9 cellular contexts compared by ENCODE assay signal in the genomic region with DNA sequence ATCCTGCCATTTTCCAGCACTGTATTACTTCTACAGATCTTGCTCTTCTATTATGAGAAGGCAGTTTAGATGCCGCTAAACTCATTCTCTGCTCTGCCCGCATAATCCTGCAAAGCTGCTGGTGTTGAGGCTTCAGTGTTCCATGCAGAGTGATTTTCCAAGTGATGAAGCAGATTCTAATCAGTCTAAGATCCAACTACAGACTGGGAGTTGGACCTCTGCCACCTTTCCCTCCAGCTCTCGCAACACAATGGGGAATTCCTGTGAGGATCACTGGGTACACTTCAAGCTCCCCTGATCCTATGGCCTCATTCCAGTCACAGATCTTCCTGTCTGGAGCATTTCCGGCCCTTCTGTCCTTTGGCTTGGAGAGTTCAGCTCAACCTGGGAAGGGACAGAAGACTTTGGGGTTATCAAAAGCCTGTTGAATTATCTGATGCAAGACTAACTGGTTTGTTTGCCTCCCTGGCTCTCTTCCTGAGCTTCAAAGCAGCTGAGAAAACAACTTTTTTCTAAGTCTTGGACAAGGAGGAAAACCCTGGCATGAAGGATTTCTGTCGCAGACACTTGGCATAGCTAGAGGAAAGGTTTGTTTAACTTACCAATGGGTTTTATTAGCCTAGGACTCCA.
DNase-seq lines count a peak whose midpoint lies in the region; ATAC-seq, FAIRE-seq and TF ChIP-seq lines count a peak whose summit lies in the region.
"Had no signal": no experiment of that assay in that cellular context is flagged by ENCODE, and none has a peak within 500 bp of the region (broad histone marks: within the 10 kb centered on the region; RNA-seq: fewer than 3 reads in every experiment).

No MANE protein-coding gene starts in this region.

- peak overlapping the region; percentile 30 for H3K4me2 ChIP-seq in GM23248 (ENCODE audit: unreplicated experiment)
- peak overlapping the region; percentile 49 for H3K4me2 ChIP-seq in SK-N-SH

- no peaks in the 10 kb centered on the region for H3K36me3 ChIP-seq in GM23248 (ENCODE audit: low read depth)
- H3K36me3 ChIP-seq in SK-N-SH (replicated peaks in 1 of 2; ENCODE audit: control insufficient read depth in 1 of 2, insufficient read depth in 2 of 2, low read length in 1 of 2), result no peaks in the 10 kb centered on the region
- H3K36me3 ChIP-seq in small intestine (ENCODE audit: control insufficient read depth in 2 of 2, insufficient read depth in 2 of 2, low read length in 2 of 2), result no peaks in the 10 kb centered on the region

- H3K4me3 ChIP-seq in GM23248, result no peak overlapping the region; the same call in 1 of the 2 replicates
- H3K4me3 ChIP-seq in SK-N-SH (ENCODE audit: low read depth in 2 of 2, low read length in 1 of 2), result no peak overlapping the region
- no peak overlapping the region for H3K4me3 ChIP-seq in small intestine (ENCODE audit: low read depth in 1 of 2, low read length in 2 of 2)

- no peaks in the 10 kb centered on the region for H3K79me2 ChIP-seq in GM23248 (ENCODE audit: insufficient read depth)
- H3K79me2 ChIP-seq in SK-N-SH (ENCODE audit: insufficient read depth), result no peaks in the 10 kb centered on the region

- FAIRE-seq in small intestine (lab: Jason Lieb, UNC), result no peak
- FAIRE-seq: frontal cortex had no signal

- in situ Hi-C loops in GM23248 (cut with MboI), result no loop called here

- intact Hi-C loops in activated T-helper 1 cell treated with anti-CD3 and anti-CD28 coated beads, Interleukin-12 subunit alpha, Interleukin-12 subunit beta, Interleukin-2, Interleukin-4 antibody, amounts not matched to agents 30 ng/mL and 10 ng/mL and 1 ng/mL, durations not matched to agents 14 hours and 24 hours and 36 hours (cut with micrococcal nuclease), result no loop called here

- no peaks in the 10 kb centered on the region for H3K27me3 ChIP-seq in GM23248 (replicated peaks; ENCODE audit: insufficient read depth)
- H3K27me3 ChIP-seq in SK-N-SH (ENCODE audit: insufficient read depth), result no peaks in the 10 kb centered on the region
- no peaks in the 10 kb centered on the region for H3K27me3 ChIP-seq in small intestine (ENCODE audit: control insufficient read depth in 2 of 2, insufficient read depth in 2 of 2, low read length in 2 of 2)

- no peaks in the 10 kb centered on the region for H3K9me2 ChIP-seq in GM23248 (ENCODE audit: insufficient read depth)
- no peaks in the 10 kb centered on the region for H3K9me2 ChIP-seq in SK-N-SH

- POLR2A ChIA-PET in SK-N-SH (lab: Yijun Ruan, JAX), result no interaction called here

- H3K4me1 ChIP-seq in GM23248 (ENCODE audit: insufficient read depth), result peaks cover 26% of the 10 kb centered on the region
- H3K4me1 ChIP-seq in SK-N-SH (ENCODE audit: control insufficient read depth in 1 of 2, insufficient read depth in 2 of 2, low read depth in 1 of 2, low read length in 1 of 2), result peaks cover 4 to 10% of the 10 kb centered on the region in 2 experiments; a peak in 3 of 4 replicates
- peaks cover 3 to 9% of the 10 kb centered on the region in 2 donors for H3K4me1 ChIP-seq in small intestine (ENCODE audit: control insufficient read depth in 2 of 2, insufficient read depth in 1 of 2, low read depth in 1 of 2, low read length in 1 of 2)

- H3K27ac Mint-ChIP-seq in activated T-helper 1 cell treated with anti-CD3 and anti-CD28 coated beads, Interleukin-12 subunit alpha, Interleukin-12 subunit beta, Interleukin-2, Interleukin-4 antibody, amounts not matched to agents 30 ng/mL and 10 ng/mL and 1 ng/mL, durations not matched to agents 14 hours and 24 hours and 36 hours, result no peak overlapping the region

- TF ChIP-seq EP300 in SK-N-SH (IDR thresholded peaks at IDR 0.05; ENCODE audit: borderline replicate concordance in 1 of 2, low read depth in 1 of 2, low read length in 1 of 2), result peak in 1 of 2 experiments; percentile 67; a peak in 1 of 4 replicates

- CTCF ChIA-PET in SK-N-SH (lab: Yijun Ruan, JAX), result interaction anchor here (1.1 kb wide), 1 partner anchor 30 kb away, joined by 3 read pairs; no protein-coding TSS in a partner anchor

- peaks cover 2% of the 10 kb centered on the region for H3K9me3 Mint-ChIP-seq in activated T-helper 1 cell treated with anti-CD3 and anti-CD28 coated beads, Interleukin-12 subunit alpha, Interleukin-12 subunit beta, Interleukin-2, Interleukin-4 antibody, amounts not matched to agents 30 ng/mL and 10 ng/mL and 1 ng/mL, durations not matched to agents 14 hours and 24 hours and 36 hours

- TF ChIP-seq CTCF in SK-N-SH (IDR thresholded peaks at IDR 0.05), result no peak

- TF ChIP-seq RAD21 in SK-N-SH (IDR thresholded peaks at IDR 0.05; ENCODE audit: low read length), result no peak

- 13 to 14% methylated on average over 5 of the region's 5 CpGs for WGBS in GM23248 (ENCODE audit: low coverage in 1 of 2, low lambda C conversion rate in 2 of 2, missing lambda C conversion rate in 2 of 2), 2 experiments
- 36% methylated on average over 5 of the region's 5 CpGs for WGBS in SK-N-SH (ENCODE audit: low lambda C conversion rate)
- WGBS in small intestine, 3 donors, result 29 to 41% (median 40%) methylated on average over 5 of the region's 5 CpGs

- DNase-seq in GM23248 (peak; percentile 67), SK-N-SH (peak; percentile 9), hepatic stellate cell (ENCODE audit: low spot score) (peak; percentile 38), small intestine (peak; percentile 41)
- no peak for DNase-seq in activated T-helper 1 cell treated with anti-CD3 and anti-CD28 coated beads, Interleukin-12 subunit alpha, Interleukin-12 subunit beta, Interleukin-2, Interleukin-4 antibody, amounts not matched to agents 30 ng/mL and 10 ng/mL and 1 ng/mL, durations not matched to agents 14 hours and 24 hours and 36 hours (ENCODE audit: low spot score)
- DNase-seq in NK-92 treated with Interleukin-12 subunit alpha and Interleukin-12 subunit beta, amount 100 ng/mL, for 24 hours (lab: John Stamatoyannopoulos, UW), result no peak

- H3K27me3 Mint-ChIP-seq in activated T-helper 1 cell treated with anti-CD3 and anti-CD28 coated beads, Interleukin-12 subunit alpha, Interleukin-12 subunit beta, Interleukin-2, Interleukin-4 antibody, amounts not matched to agents 30 ng/mL and 10 ng/mL and 1 ng/mL, durations not matched to agents 14 hours and 24 hours and 36 hours (ENCODE audit: insufficient read depth), result no peaks in the 10 kb centered on the region

- H3K4me1 Mint-ChIP-seq in activated T-helper 1 cell treated with anti-CD3 and anti-CD28 coated beads, Interleukin-12 subunit alpha, Interleukin-12 subunit beta, Interleukin-2, Interleukin-4 antibody, amounts not matched to agents 30 ng/mL and 10 ng/mL and 1 ng/mL, durations not matched to agents 14 hours and 24 hours and 36 hours (ENCODE audit: low read depth), result no peaks in the 10 kb centered on the region

- H3K9me3 ChIP-seq in GM23248 (ENCODE audit: low read depth) (no peaks in the 10 kb centered on the region), SK-N-SH (no peaks in the 10 kb centered on the region), small intestine (ENCODE audit: control insufficient read depth, low read depth) (no peaks in the 10 kb centered on the region)

- no peaks in the 10 kb centered on the region for H3K36me3 Mint-ChIP-seq in activated T-helper 1 cell treated with anti-CD3 and anti-CD28 coated beads, Interleukin-12 subunit alpha, Interleukin-12 subunit beta, Interleukin-2, Interleukin-4 antibody, amounts not matched to agents 30 ng/mL and 10 ng/mL and 1 ng/mL, durations not matched to agents 14 hours and 24 hours and 36 hours (ENCODE audit: low read depth)

- ATAC-seq in HG02870 (IDR thresholded peaks at IDR 0.05; ENCODE audit: unreplicated experiment) (no peak), HG02588 (IDR thresholded peaks at IDR 0.05; ENCODE audit: unreplicated experiment) (no peak)

- H3K9ac ChIP-seq in GM23248, result 0 out of 2 replicates have a peak overlapping the region, but pooled peaks have one; percentile 6
- H3K9ac ChIP-seq in SK-N-SH, result peak overlapping the region; percentile 24; the same call in 1 of the 2 replicates

- H3K27ac ChIP-seq in GM23248 (peak overlapping the region; percentile 49), SK-N-SH (ENCODE audit: low read depth in 2 of 2, low read length in 1 of 2) (peak overlapping the region; percentile 85 to 91), small intestine (ENCODE audit: low read depth in 1 of 2, low read length in 1 of 2) (peak overlapping the region; percentile 1 to 79)

- H3F3A ChIP-seq in GM23248 (ENCODE audit: insufficient read depth) (peaks cover 17% of the 10 kb centered on the region), SK-N-SH (replicated peaks; ENCODE audit: insufficient read depth) (peaks cover 35% of the 10 kb centered on the region)

- H4K20me1 ChIP-seq in GM23248 (ENCODE audit: insufficient read depth), result no peaks in the 10 kb centered on the region
- H4K20me1 ChIP-seq in SK-N-SH (ENCODE audit: insufficient read depth), result no peaks in the 10 kb centered on the region

- H2AFZ ChIP-seq in GM23248 (peak overlapping the region; percentile 68), SK-N-SH (ENCODE audit: low read depth) (peak overlapping the region; percentile 52)

- no peak overlapping the region for H3K4me3 Mint-ChIP-seq in activated T-helper 1 cell treated with anti-CD3 and anti-CD28 coated beads, Interleukin-12 subunit alpha, Interleukin-12 subunit beta, Interleukin-2, Interleukin-4 antibody, amounts not matched to agents 30 ng/mL and 10 ng/mL and 1 ng/mL, durations not matched to agents 14 hours and 24 hours and 36 hours

TF ChIP-seq in SK-N-SH, 30 proteins besides CTCF, POLR2A, EP300 and RAD21 (continues in another document):
- TF ChIP-seq SIN3A (IDR thresholded peaks at IDR 0.05; ENCODE audit: borderline replicate concordance, low read depth, low read length) (no peak), YY1 (IDR thresholded peaks at IDR 0.05; ENCODE audit: low read depth) (no peak), TCF12 (IDR thresholded peaks at IDR 0.05) (peak; percentile 71), GATA2 (CRISPR knock-in tag; IDR thresholded peaks at IDR 0.05) (no peak), RCOR1 (IDR thresholded peaks at IDR 0.05; ENCODE audit: low read length) (no peak), EZH2phosphoT487 (IDR thresholded peaks at IDR 0.05; ENCODE audit: borderline replicate concordance, low read depth) (no peak)
- TF ChIP-seq, protein P1, sequence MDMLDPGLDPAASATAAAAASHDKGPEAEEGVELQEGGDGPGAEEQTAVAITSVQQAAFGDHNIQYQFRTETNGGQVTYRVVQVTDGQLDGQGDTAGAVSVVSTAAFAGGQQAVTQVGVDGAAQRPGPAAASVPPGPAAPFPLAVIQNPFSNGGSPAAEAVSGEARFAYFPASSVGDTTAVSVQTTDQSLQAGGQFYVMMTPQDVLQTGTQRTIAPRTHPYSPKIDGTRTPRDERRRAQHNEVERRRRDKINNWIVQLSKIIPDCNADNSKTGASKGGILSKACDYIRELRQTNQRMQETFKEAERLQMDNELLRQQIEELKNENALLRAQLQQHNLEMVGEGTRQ (IDR thresholded peaks at IDR 0.05; ENCODE audit: borderline replicate concordance, low read depth, low read length), result no peak

Comparison
In these comparisons a context has a peak if more than half of its experiments do, and no peak if none do; other contexts are left out.
1. DNase-seq: peak in GM23248 (single experiment), SK-N-SH (single experiment), hepatic stellate cell (single experiment) and small intestine (single experiment); none in activated T-helper 1 cell treated with anti-CD3 and anti-CD28 coated beads, Interleukin-12 subunit alpha, Interleukin-12 subunit beta, Interleukin-2, Interleukin-4 antibody, amounts not matched to agents 30 ng/mL and 10 ng/mL and 1 ng/mL, durations not matched to agents 14 hours and 24 hours and 36 hours (single experiment) and NK-92 treated with Interleukin-12 subunit alpha and Interleukin-12 subunit beta, amount 100 ng/mL, for 24 hours (single experiment).
2. Peak in every context shown above with its lines, with median percentiles within 50 percentile points of each other: H3K27ac ChIP-seq.